In genomic region chr3:4497884-4498283, GRCh38 we compare ENCODE assay signal across 16 cellular contexts.
"Had no signal": no experiment of that assay in that cellular context is flagged by ENCODE, and none has a peak within 500 bp of the region (broad histone marks: within the 10 kb centered on the region; RNA-seq: fewer than 3 reads in every experiment).

No MANE protein-coding gene starts in this region.

- H3K4me3 Mint-ChIP-seq: activated CD4-positive, alpha-beta memory T cell treated with anti-CD3 and anti-CD28 coated beads, Interleukin-2, amount 10 ng/mL, durations not matched to agents 7 days and 5 days; activated naive CD8-positive, alpha-beta T cell treated with anti-CD3 and anti-CD28 coated beads, Interleukin-2, amount 10 ng/mL, durations not matched to agents 7 days and 5 days; endodermal cell; neural crest cell had no signal

- H3K27ac Mint-ChIP-seq: activated CD4-positive, alpha-beta memory T cell treated with anti-CD3 and anti-CD28 coated beads, Interleukin-2, amount 10 ng/mL, durations not matched to agents 7 days and 5 days; activated naive CD8-positive, alpha-beta T cell treated with anti-CD3 and anti-CD28 coated beads, Interleukin-2, amount 10 ng/mL, durations not matched to agents 7 days and 5 days; endodermal cell; progenitor cell of endocrine pancreas had no signal

- H3K27me3 Mint-ChIP-seq: activated CD4-positive, alpha-beta memory T cell treated with anti-CD3 and anti-CD28 coated beads, Interleukin-2, amount 10 ng/mL, durations not matched to agents 7 days and 5 days; activated naive CD8-positive, alpha-beta T cell treated with anti-CD3 and anti-CD28 coated beads, Interleukin-2, amount 10 ng/mL, durations not matched to agents 7 days and 5 days had no signal

- ATAC-seq: heart left ventricle had no signal

- DNase-seq: activated CD4-positive, alpha-beta memory T cell treated with anti-CD3 and anti-CD28 coated beads, Interleukin-2, amount 10 ng/mL, durations not matched to agents 7 days and 5 days; activated CD4-positive, alpha-beta T cell treated with anti-CD3 and anti-CD28 coated beads for 48 hours; activated naive CD8-positive, alpha-beta T cell treated with anti-CD3 and anti-CD28 coated beads, Interleukin-2, amount 10 ng/mL, durations not matched to agents 7 days and 5 days; amygdala; cortex of kidney; endodermal cell; heart left ventricle; mesenchymal stem cell; retina; stimulated activated CD4-positive, alpha-beta T cell treated with anti-CD3 and anti-CD28 coated beads, Interleukin-2, amount 100 ng/mL, for 48 hours; stimulated activated CD8-positive, alpha-beta memory T cell treated with anti-CD3 and anti-CD28 coated beads, Interleukin-4, amount 100 ng/mL, for 48 hours; stimulated activated naive CD4-positive, alpha-beta T cell treated with Interleukin-2 at 50 U/mL for 16 hours; T1000; tibial artery had no signal

- H3K9me3 Mint-ChIP-seq: activated CD4-positive, alpha-beta memory T cell treated with anti-CD3 and anti-CD28 coated beads, Interleukin-2, amount 10 ng/mL, durations not matched to agents 7 days and 5 days; activated naive CD8-positive, alpha-beta T cell treated with anti-CD3 and anti-CD28 coated beads, Interleukin-2, amount 10 ng/mL, durations not matched to agents 7 days and 5 days; endodermal cell; neural crest cell had no signal
